In the genomic region with DNA sequence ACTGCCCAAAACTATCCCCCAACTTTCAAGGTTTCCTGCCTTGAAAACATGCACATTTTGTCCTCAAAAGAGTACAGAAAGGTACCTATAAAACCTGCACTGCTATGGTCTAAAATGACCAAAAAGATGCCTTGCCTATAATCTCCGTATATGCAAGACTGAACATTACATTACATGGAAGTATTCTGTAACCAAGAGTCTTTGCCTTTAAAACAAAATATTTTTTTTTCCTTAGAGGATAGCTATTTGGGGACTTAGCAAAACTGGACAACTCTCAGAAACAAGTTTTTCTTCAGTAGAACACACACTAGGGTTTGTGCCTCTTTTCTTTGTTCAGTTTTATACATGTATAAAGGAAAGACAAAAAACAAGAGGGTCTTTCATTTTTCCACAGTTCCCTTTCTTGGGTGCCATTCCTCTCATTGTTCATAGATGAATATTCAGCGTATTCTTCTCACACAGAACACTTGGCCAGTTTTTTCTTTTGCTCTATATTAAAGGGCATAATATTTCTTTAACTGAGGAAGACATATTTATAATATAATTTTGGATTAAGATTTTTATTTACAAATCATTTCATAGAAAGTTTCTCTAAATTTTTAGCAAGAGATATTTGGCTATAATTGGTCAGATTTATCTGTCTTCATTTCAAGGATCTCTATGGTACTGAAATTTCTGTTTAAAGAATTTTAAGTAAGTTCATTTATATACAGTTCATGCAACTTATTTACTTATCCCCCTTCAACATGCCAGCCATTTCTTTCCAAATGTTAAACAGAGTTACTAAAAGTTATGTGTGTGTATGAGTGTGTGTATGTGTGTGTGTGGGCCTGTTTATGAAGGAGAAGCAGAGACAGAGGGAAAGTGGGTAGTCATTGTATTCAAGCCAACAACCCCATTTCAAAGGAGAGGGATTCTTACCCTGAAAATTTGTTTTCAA, we compare ENCODE assay signal across 26 cellular contexts.
"Had no signal": no experiment of that assay in that cellular context is flagged by ENCODE, and none has a peak within 500 bp of the region (broad histone marks: within the 10 kb centered on the region; RNA-seq: fewer than 3 reads in every experiment).

No MANE protein-coding gene starts in this region.

- H3K27ac ChIP-seq: body of pancreas, esophagus muscularis mucosa, foreskin keratinocyte, parathyroid adenoma, thoracic aorta, vagina had no signal

- H3K4me3 ChIP-seq: body of pancreas, esophagus muscularis mucosa, thoracic aorta, vagina had no signal

- H3K27me3 ChIP-seq: body of pancreas, esophagus muscularis mucosa, foreskin keratinocyte, vagina had no signal

- H3K36me3 ChIP-seq: esophagus muscularis mucosa, thoracic aorta, vagina had no signal

- H3K4me1 ChIP-seq: body of pancreas, esophagus muscularis mucosa, foreskin keratinocyte, parathyroid adenoma, vagina had no signal

- FAIRE-seq: keratinocyte had no signal

- DNase-seq: activated CD4-positive, alpha-beta T cell treated with anti-CD3 and anti-CD28 coated beads for 36 hours; activated CD4-positive, alpha-beta T cell treated with anti-CD3 and anti-CD28 coated beads, Interleukin-2, amount 50 U/mL, for 4 hours; activated CD4-positive, CD25-positive, alpha-beta regulatory T cell; activated naive CD4-positive, alpha-beta T cell treated with Interleukin-2 at 50 U/mL for 16 hours; activated T-cell treated with anti-CD3 and anti-CD28 coated beads for 4 hours; activated T-cell treated with anti-CD3 and anti-CD28 coated beads, Interleukin-2, amount 50 U/mL, for 72 hours; aorta; body of pancreas; cerebellar nuclear complex; cortex of kidney; foreskin keratinocyte; glutamatergic neuron; left colon; mammary epithelial cell; naive thymus-derived CD4-positive, alpha-beta T cell; nucleus accumbens; right cardiac atrium; stimulated activated CD4-positive, alpha-beta T cell treated with anti-CD3 and anti-CD28 coated beads, Interleukin-15, amount 100 ng/mL, for 24 hours; stimulated activated CD4-positive, alpha-beta T cell treated with anti-CD3 and anti-CD28 coated beads, Interleukin-2, amount 100 ng/mL, for 24 hours; stimulated activated naive B cell treated with anti-CD40 and anti-IgM and Interleukin-4, amounts not matched to agents 10 μg/mL and 1 μg/mL and 100 μg/mL, for 72 hours; T-helper 1 cell had no signal

- ATAC-seq: activated CD4-positive, alpha-beta T cell treated with anti-CD3 and anti-CD28 coated beads for 36 hours; activated T-cell treated with anti-CD3 and anti-CD28 coated beads, Interleukin-2, amount 50 U/mL, for 72 hours; body of pancreas; foreskin keratinocyte; left colon; naive thymus-derived CD4-positive, alpha-beta T cell; right cardiac atrium; stimulated activated naive B cell treated with anti-CD40 and anti-IgM and Interleukin-4, amounts not matched to agents 10 μg/mL and 1 μg/mL and 100 μg/mL, for 72 hours had no signal
